In the genomic region with DNA sequence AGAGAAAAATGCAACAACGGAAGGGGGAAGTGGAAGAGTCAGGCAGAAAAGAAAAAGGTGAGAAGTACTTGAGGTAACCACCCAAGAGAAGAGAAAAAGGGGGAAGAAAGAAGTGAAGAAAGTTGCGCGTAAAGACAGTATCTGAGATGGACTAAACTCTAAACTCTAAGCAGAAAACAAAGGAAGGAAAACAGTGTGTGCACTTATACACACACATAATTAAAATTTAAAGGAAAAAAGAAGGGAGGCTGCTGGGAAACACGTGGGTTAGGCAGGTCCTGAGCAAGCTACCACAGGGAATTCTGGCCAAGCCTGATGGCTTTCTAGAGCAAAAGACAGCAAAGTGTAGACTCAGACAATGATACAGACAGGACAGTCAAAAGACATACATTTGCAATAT, we compare ENCODE assay signal across 16 cellular contexts.
"Had no signal": no experiment of that assay in that cellular context is flagged by ENCODE, and none has a peak within 500 bp of the region (broad histone marks: within the 10 kb centered on the region; RNA-seq: fewer than 3 reads in every experiment).

No MANE protein-coding gene starts in this region.

- H3K9me3 ChIP-seq: uterus had no signal

- H3K27ac Mint-ChIP-seq: activated CD4-positive, alpha-beta T cell treated with anti-CD3 and anti-CD28 coated beads for 36 hours; activated naive CD4-positive, alpha-beta T cell treated with anti-CD3 and anti-CD28 coated beads for 36 hours; nephron; stimulated activated effector memory CD8-positive, alpha-beta T cell treated with anti-CD3 and anti-CD28 coated beads, Interleukin-12 subunit alpha, Interleukin-12 subunit beta, amount 100 ng/mL, for 72 hours had no signal

- H3K4me3 Mint-ChIP-seq: activated CD4-positive, alpha-beta T cell treated with anti-CD3 and anti-CD28 coated beads for 36 hours; activated naive CD4-positive, alpha-beta T cell treated with anti-CD3 and anti-CD28 coated beads for 36 hours; nephron; stimulated activated effector memory CD8-positive, alpha-beta T cell treated with anti-CD3 and anti-CD28 coated beads, Interleukin-12 subunit alpha, Interleukin-12 subunit beta, amount 100 ng/mL, for 72 hours had no signal

- ATAC-seq: activated CD4-positive, alpha-beta T cell treated with anti-CD3 and anti-CD28 coated beads for 36 hours; sciatic nerve; stimulated activated effector memory CD8-positive, alpha-beta T cell treated with anti-CD3 and anti-CD28 coated beads, Interleukin-12 subunit alpha, Interleukin-12 subunit beta, amount 100 ng/mL, for 72 hours had no signal

- H3K36me3 ChIP-seq: uterus had no signal

- DNase-seq: activated CD4-positive, alpha-beta T cell treated with anti-CD3 and anti-CD28 coated beads for 36 hours; activated CD4-positive, alpha-beta T cell treated with anti-CD3 and anti-CD28 coated beads, Interleukin-2, amount 50 U/mL, for 48 hours; activated naive CD4-positive, alpha-beta T cell treated with anti-CD3 and anti-CD28 coated beads for 36 hours; activated T-cell treated with anti-CD3 and anti-CD28 coated beads, Interleukin-2, amount 50 U/mL, for 48 hours; amygdala; foreskin fibroblast; glutamatergic neuron; hippocampal formation; small intestine; stimulated activated CD4-positive, alpha-beta T cell treated with anti-CD3 and anti-CD28 coated beads, Interleukin-2, amount 100 ng/mL, for 24 hours; trophoblast cell; uterus had no signal

- H3K27me3 Mint-ChIP-seq: activated CD4-positive, alpha-beta T cell treated with anti-CD3 and anti-CD28 coated beads for 36 hours had no signal

- H3K27me3 ChIP-seq: cardiac muscle cell, uterus had no signal

- H3K9me3 Mint-ChIP-seq: activated naive CD4-positive, alpha-beta T cell treated with anti-CD3 and anti-CD28 coated beads for 36 hours; nephron; stimulated activated effector memory CD8-positive, alpha-beta T cell treated with anti-CD3 and anti-CD28 coated beads, Interleukin-12 subunit alpha, Interleukin-12 subunit beta, amount 100 ng/mL, for 72 hours had no signal

- H3K4me3 ChIP-seq: cardiac muscle cell, uterus had no signal

- H3K4me1 ChIP-seq: uterus had no signal

- H3K27ac ChIP-seq: cardiac muscle cell had no signal
